ENCODE assay signal across 6 cellular contexts in genomic region chrX:48540480-48540879, GRCh38. TPM values are rescaled to one million over a fixed set of nuclear protein-coding genes. Genes with fewer than 3 reads are reported as not detected.
DNase-seq lines count a peak whose midpoint lies in the region; ATAC-seq and TF ChIP-seq lines count a peak whose summit lies in the region.

No MANE protein-coding gene starts in this region.

- peak overlapping the region; percentile 89 for H3K27ac ChIP-seq in CD8-positive, alpha-beta memory T cell (ENCODE audit: low read depth, low read length)

- peaks cover 14% of the 10 kb centered on the region for H3K4me1 ChIP-seq in CD8-positive, alpha-beta memory T cell (ENCODE audit: insufficient read depth, low read length)

- peak overlapping the region; percentile 64 for H3K4me3 ChIP-seq in CD8-positive, alpha-beta memory T cell (ENCODE audit: low read length)

- H3K27ac Mint-ChIP-seq in CD8-positive, alpha-beta memory T cell = peak overlapping the region; percentile 72 to 98 (median 96)
- H3K27ac Mint-ChIP-seq in activated B cell treated with CpG ODN at 0.5 μM for 24 hours = peak overlapping the region; percentile 95
- H3K27ac Mint-ChIP-seq in mesothelial cell of epicardium = no peak overlapping the region

- CTCF ChIA-PET in CD8-positive, alpha-beta memory T cell (lab: Charles Lee) = interaction anchor here (1.0 to 2.4 kb wide), 8 partner anchors 9 to 458 kb away, joined by 3 to 11 read pairs (median 6); partner anchors contain the start of genes PORCN and RBM3
- CTCF ChIA-PET in activated B cell treated with CpG ODN at 0.5 μM for 24 hours (lab: Charles Lee) = interaction anchor here (0.9 to 1.2 kb wide), 2 partner anchors 67 to 709 kb away, joined by 3 to 4 read pairs; no protein-coding TSS in a partner anchor

- peak in 2 of 5 donors; percentile 19 to 47 for DNase-seq in CD8-positive, alpha-beta memory T cell
- DNase-seq in activated B cell treated with CpG ODN at 0.5 μM for 24 hours (no peak), mesothelial cell of epicardium (ENCODE audit: low spot score in 2 of 2, unreplicated experiment in 2 of 2) (no peak)
- DNase-seq in stimulated activated CD4-positive, alpha-beta T cell treated with anti-CD3 and anti-CD28 coated beads, Interleukin-4, amount 100 ng/mL, for 1 hour = no peak

- no peaks in the 10 kb centered on the region for H3K27me3 ChIP-seq in CD8-positive, alpha-beta memory T cell (ENCODE audit: insufficient read depth, low read length, poor library complexity, severe bottlenecking)

- H3K4me3 Mint-ChIP-seq in CD8-positive, alpha-beta memory T cell = peak overlapping the region; percentile 85 to 94 (median 90)
- H3K4me3 Mint-ChIP-seq in activated B cell treated with CpG ODN at 0.5 μM for 24 hours = peak overlapping the region; percentile 92
- H3K4me3 Mint-ChIP-seq in mesothelial cell of epicardium = peak overlapping the region; percentile 79

- intact Hi-C loops in activated B cell treated with CpG ODN at 0.5 μM for 24 hours (cut with micrococcal nuclease) = no loop called here

- TF ChIP-seq CTCF in activated B cell treated with CpG ODN at 0.5 μM for 24 hours (IDR thresholded peaks at IDR 0.05) (no peak), mesothelial cell of epicardium (IDR thresholded peaks at IDR 0.05; ENCODE audit: unreplicated experiment) (no peak)

- H3K27me3 Mint-ChIP-seq in CD8-positive, alpha-beta memory T cell = no peaks in the 10 kb centered on the region
- H3K27me3 Mint-ChIP-seq in activated B cell treated with CpG ODN at 0.5 μM for 24 hours = no peaks in the 10 kb centered on the region
- no peaks in the 10 kb centered on the region for H3K27me3 Mint-ChIP-seq in mesothelial cell of epicardium (ENCODE audit: low read depth)

- peaks cover 5% of the 10 kb centered on the region for H3K36me3 ChIP-seq in CD8-positive, alpha-beta memory T cell (ENCODE audit: insufficient read depth, low read length)

- no peaks in the 10 kb centered on the region for H3K9me3 Mint-ChIP-seq in CD8-positive, alpha-beta memory T cell
- H3K9me3 Mint-ChIP-seq in activated B cell treated with CpG ODN at 0.5 μM for 24 hours (no peaks in the 10 kb centered on the region), mesothelial cell of epicardium (peaks cover 5% of the 10 kb centered on the region)

- POLR2A ChIA-PET in CD8-positive, alpha-beta memory T cell (lab: Charles Lee) = interaction anchor here (1.2 to 2.7 kb wide), 3 partner anchors 19 to 34 kb away, joined by 4 to 22 read pairs (median 20); partner anchors contain the start of genes EBP and RBM3
- POLR2A ChIA-PET in activated B cell treated with CpG ODN at 0.5 μM for 24 hours (lab: Charles Lee) = interaction anchor here (0.7 to 2.9 kb wide), 15 partner anchors 10 to 1308 kb away, joined by 3 to 45 read pairs (median 4); partner anchors contain the start of genes EBP, HDAC6, PORCN and RBM3

- no peak for ATAC-seq in activated B cell treated with CpG ODN at 0.5 μM for 24 hours (ENCODE audit: low read depth)
- no peak for ATAC-seq in GM18870 (IDR thresholded peaks at IDR 0.05; ENCODE audit: unreplicated experiment)
- ATAC-seq in GM21717 (IDR thresholded peaks at IDR 0.05; ENCODE audit: unreplicated experiment) = no peak

- no peaks in the 10 kb centered on the region for H3K9me3 ChIP-seq in CD8-positive, alpha-beta memory T cell (ENCODE audit: low read length)

- peaks cover 16 to 26% (median 18%) of the 10 kb centered on the region in 3 donors for H3K4me1 Mint-ChIP-seq in CD8-positive, alpha-beta memory T cell
- peaks cover 20% of the 10 kb centered on the region for H3K4me1 Mint-ChIP-seq in activated B cell treated with CpG ODN at 0.5 μM for 24 hours
- H3K4me1 Mint-ChIP-seq in mesothelial cell of epicardium = peaks cover 5% of the 10 kb centered on the region

- peaks cover 0 to 37% (median 3%) of the 10 kb centered on the region in 3 donors for H3K36me3 Mint-ChIP-seq in CD8-positive, alpha-beta memory T cell
- H3K36me3 Mint-ChIP-seq in activated B cell treated with CpG ODN at 0.5 μM for 24 hours (ENCODE audit: low read depth) = peaks cover 27% of the 10 kb centered on the region
- peaks cover 8% of the 10 kb centered on the region for H3K36me3 Mint-ChIP-seq in mesothelial cell of epicardium

RNA-seq across cellular contexts. Expression of gene TBC1D25, which starts 1.0 kb away (rescaled TPM):
- 10 to 100 TPM; 14.0 to 15.2 TPM for total RNA-seq in CD8-positive, alpha-beta memory T cell
- polyA plus RNA-seq in CD8-positive, alpha-beta memory T cell = 21.5 TPM
- total RNA-seq in activated B cell treated with CpG ODN at 0.5 μM for 24 hours = 16.4 and 19.4 TPM in 2 replicates
- total RNA-seq in mesothelial cell of epicardium = 13.9 to 15.4 TPM (median 15.3 TPM) in 3 replicates

RNA-seq across cellular contexts. Expression of gene EBP, which starts 18.9 kb away (rescaled TPM):
- total RNA-seq in CD8-positive, alpha-beta memory T cell = 100 to 1,000 TPM; 150 to 153 TPM
- polyA plus RNA-seq in CD8-positive, alpha-beta memory T cell = 109 TPM
- total RNA-seq in activated B cell treated with CpG ODN at 0.5 μM for 24 hours = 72.4 and 75.5 TPM in 2 replicates
- 48.9 to 52.2 TPM (median 50.2 TPM) in 3 replicates for total RNA-seq in mesothelial cell of epicardium

RNA-seq across cellular contexts. Expression of gene PORCN, which starts 31.7 kb away (rescaled TPM):
- 10 to 100 TPM; 12.8 to 13.5 TPM for total RNA-seq in CD8-positive, alpha-beta memory T cell
- 17.8 TPM for polyA plus RNA-seq in CD8-positive, alpha-beta memory T cell
- 7.8 and 9.8 TPM in 2 replicates for total RNA-seq in activated B cell treated with CpG ODN at 0.5 μM for 24 hours
- total RNA-seq in mesothelial cell of epicardium = 9.7 to 11.0 TPM (median 10.1 TPM) in 3 replicates

RNA-seq across cellular contexts. Expression of gene RBM3, which starts 33.8 kb away (rescaled TPM):
- 100 to 1,000 TPM; 245 to 255 TPM for total RNA-seq in CD8-positive, alpha-beta memory T cell
- 272 TPM for polyA plus RNA-seq in CD8-positive, alpha-beta memory T cell
- 381 and 394 TPM in 2 replicates for total RNA-seq in activated B cell treated with CpG ODN at 0.5 μM for 24 hours
- total RNA-seq in mesothelial cell of epicardium = 208 to 215 TPM (median 209 TPM) in 3 replicates

RNA-seq across cellular contexts. Expression of gene WDR13, which starts 56.8 kb away (rescaled TPM):
- 10 to 100 TPM; 47.5 to 48.0 TPM for total RNA-seq in CD8-positive, alpha-beta memory T cell
- 48.3 TPM for polyA plus RNA-seq in CD8-positive, alpha-beta memory T cell
- 73.4 and 75.8 TPM in 2 replicates for total RNA-seq in activated B cell treated with CpG ODN at 0.5 μM for 24 hours
- 85.8 to 98.6 TPM (median 88.8 TPM) in 3 replicates for total RNA-seq in mesothelial cell of epicardium
